In the genomic region with DNA sequence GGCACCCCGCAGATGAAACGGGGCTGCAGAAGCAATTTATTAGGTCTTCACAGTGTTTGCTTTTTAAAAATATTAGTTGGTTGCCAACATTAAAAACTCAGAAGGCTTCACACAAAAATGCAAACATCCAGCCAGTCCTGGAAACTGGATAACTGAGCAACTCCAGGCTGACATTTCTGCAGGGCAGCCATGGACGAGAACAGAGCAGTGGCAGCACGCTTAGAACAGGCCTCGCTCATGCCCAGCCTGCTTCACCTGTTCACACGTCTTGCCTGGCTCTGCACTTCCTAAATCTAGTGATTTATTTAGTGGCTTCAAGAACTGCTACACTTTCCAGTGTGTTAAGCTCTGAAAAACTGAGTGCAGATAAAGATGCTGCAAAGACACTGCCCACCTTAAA, we compare ENCODE assay signal across 1 cellular context.
TF ChIP-seq lines count a peak whose summit lies in the region.

No MANE protein-coding gene starts in this region.

TF ChIP-seq in HepG2, 621 proteins besides CTCF, POLR2A, EP300 and RAD21 (continued from another document):
- no peak for TF ChIP-seq TBX2 (CRISPR knock-in tag; IDR thresholded peaks at IDR 0.05; ENCODE audit: borderline replicate concordance)
- TF ChIP-seq, protein P1, sequence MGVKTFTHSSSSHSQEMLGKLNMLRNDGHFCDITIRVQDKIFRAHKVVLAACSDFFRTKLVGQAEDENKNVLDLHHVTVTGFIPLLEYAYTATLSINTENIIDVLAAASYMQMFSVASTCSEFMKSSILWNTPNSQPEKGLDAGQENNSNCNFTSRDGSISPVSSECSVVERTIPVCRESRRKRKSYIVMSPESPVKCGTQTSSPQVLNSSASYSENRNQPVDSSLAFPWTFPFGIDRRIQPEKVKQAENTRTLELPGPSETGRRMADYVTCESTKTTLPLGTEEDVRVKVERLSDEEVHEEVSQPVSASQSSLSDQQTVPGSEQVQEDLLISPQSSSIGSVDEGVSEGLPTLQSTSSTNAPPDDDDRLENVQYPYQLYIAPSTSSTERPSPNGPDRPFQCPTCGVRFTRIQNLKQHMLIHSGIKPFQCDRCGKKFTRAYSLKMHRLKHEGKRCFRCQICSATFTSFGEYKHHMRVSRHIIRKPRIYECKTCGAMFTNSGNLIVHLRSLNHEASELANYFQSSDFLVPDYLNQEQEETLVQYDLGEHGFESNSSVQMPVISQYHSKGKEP (CRISPR knock-in tag; IDR thresholded peaks at IDR 0.05) = no peak
- no peak for TF ChIP-seq SRY (CRISPR knock-in tag; IDR thresholded peaks at IDR 0.05)
